24 cellular contexts compared by ENCODE assay signal in genomic region chr5:91070761-91071429, GRCh38.
"Had no signal": no experiment of that assay in that cellular context is flagged by ENCODE, and none has a peak within 500 bp of the region (broad histone marks: within the 10 kb centered on the region; RNA-seq: fewer than 3 reads in every experiment).

No MANE protein-coding gene starts in this region.

- ATAC-seq: activated CD8-positive, alpha-beta T cell treated with anti-CD3 and anti-CD28 coated beads, Interleukin-2, amount 10 ng/mL, durations not matched to agents 7 days and 5 days; PC-3; SK-N-SH treated with all-trans-retinoic acid at 6 μM for 48 hours; WTC11 had no signal

- H3K4me1 ChIP-seq: breast epithelium, SJSA1 had no signal

- H3K27me3 ChIP-seq: breast epithelium, SJSA1 had no signal

- H3K36me3 ChIP-seq: breast epithelium, SJSA1 had no signal

- H3K4me3 ChIP-seq: breast epithelium, SJSA1 had no signal

- DNase-seq: activated CD4-positive, alpha-beta T cell treated with anti-CD3 and anti-CD28 coated beads for 48 hours; activated CD4-positive, alpha-beta T cell treated with anti-CD3 and anti-CD28 coated beads, Interleukin-2, amount 50 U/mL, for 4 hours; activated CD4-positive, CD25-positive, alpha-beta regulatory T cell treated with anti-CD3 and anti-CD28 coated beads, Interleukin-2, amount 50 U/mL, for 72 hours; activated CD8-positive, alpha-beta memory T cell treated with anti-CD3 and anti-CD28 coated beads, Interleukin-2, amount 50 U/mL, for 48 hours; activated CD8-positive, alpha-beta T cell treated with anti-CD3 and anti-CD28 coated beads, Interleukin-2, amount 10 ng/mL, durations not matched to agents 7 days and 5 days; activated naive CD4-positive, alpha-beta T cell; activated T-cell treated with anti-CD3 and anti-CD28 coated beads, Interleukin-2, amount 50 U/mL, for 1 hour; aorta; central memory CD4-positive, alpha-beta T cell; NCI-H1105 treated with DMSO at 0.1 percent for 48 hours; NCI-H1436 treated with DMSO at 0.1 percent for 48 hours; NCI-H187; NCI-H2081; NCI-H2171 treated with DMSO at 0.1 percent for 48 hours; NCI-H226; NCI-H510A treated with DMSO at 0.1 percent for 48 hours; NCI-H69; NK-92 treated with Interleukin-12 subunit alpha and Interleukin-12 subunit beta, amount 100 ng/mL, for 24 hours; PC-3; SHP77 had no signal

- H3K27ac ChIP-seq: breast epithelium, SJSA1 had no signal
